Comparison of ENCODE assay signal across 11 cellular contexts in genomic region chr10:103709341-103709920, GRCh38.
DNase-seq lines count a peak whose midpoint lies in the region; ATAC-seq and TF ChIP-seq lines count a peak whose summit lies in the region.
"Had no signal": no experiment of that assay in that cellular context is flagged by ENCODE, and none has a peak within 500 bp of the region (broad histone marks: within the 10 kb centered on the region; RNA-seq: fewer than 3 reads in every experiment).

No MANE protein-coding gene starts in this region.

- no peak for TF ChIP-seq POLR2A in HCT116 (IDR thresholded peaks at IDR 0.05; ENCODE audit: borderline replicate concordance, extremely low read depth, insufficient read depth, insufficient read length)

- ATAC-seq in HCT116: peak; percentile 48
- ATAC-seq in GM21447 (IDR thresholded peaks at IDR 0.05; ENCODE audit: unreplicated experiment): no peak
- no peak for ATAC-seq in GM21390 (IDR thresholded peaks at IDR 0.05; ENCODE audit: unreplicated experiment)
- ATAC-seq: left lobe of liver, pancreas had no signal

- intact Hi-C loops in HCT116 (cut with micrococcal nuclease): no loop called here

- no peak overlapping the region for H2AFZ ChIP-seq in HCT116 (ENCODE audit: low read depth, low read length, poor library complexity, severe bottlenecking)
- H2AFZ ChIP-seq in fibroblast of lung (ENCODE audit: low read length): no peak overlapping the region

- RAD21 ChIA-PET in HCT116 (lab: Charles Lee; ENCODE audit: low non-redundant PET in 1 of 2, low total read pairs in 2 of 2, uncharacterized antibody in 2 of 2, unreplicated experiment in 2 of 2): no interaction called here

- H4K20me1 ChIP-seq in HCT116 (ENCODE audit: insufficient read depth) (no peaks in the 10 kb centered on the region), fibroblast of lung (ENCODE audit: control insufficient read depth, extremely low read depth, insufficient read depth, low read length) (no peaks in the 10 kb centered on the region)

- H3K4me3 ChIP-seq in HCT116 (replicated peaks in 1 of 2; ENCODE audit: low read depth in 1 of 2, low read length in 2 of 2) (no peak overlapping the region), fibroblast of lung (replicated peaks in 1 of 4; ENCODE audit: control extremely low read depth in 1 of 4, insufficient read depth in 1 of 4, low read depth in 3 of 4, low read length in 4 of 4) (no peak overlapping the region)
- H3K4me3 ChIP-seq: pancreas, thoracic aorta had no signal

- no TSS peak for BruUV-seq in HCT116 (replicated peaks; lab: Mats Ljungman, UMichigan)

- H3K9ac ChIP-seq in HCT116 (ENCODE audit: low read length) (no peak overlapping the region; the same call in 1 of the 2 replicates), fibroblast of lung (ENCODE audit: insufficient read depth, low read length) (no peak overlapping the region)

- H3K79me2 ChIP-seq in HCT116 (ENCODE audit: insufficient read depth, low read length) (no peaks in the 10 kb centered on the region), fibroblast of lung (ENCODE audit: control insufficient read depth, insufficient read depth, low read length) (no peaks in the 10 kb centered on the region)

- H3K27ac ChIP-seq in HCT116 (ENCODE audit: low read depth, low read length) (no peak overlapping the region), fibroblast of lung (ENCODE audit: insufficient read depth, low read length) (no peak overlapping the region), substantia nigra (ENCODE audit: low read depth, low read length, poor library complexity, severe bottlenecking) (peak overlapping the region; percentile 98)
- H3K27ac ChIP-seq: pancreas, thoracic aorta had no signal

- TF ChIP-seq CTCF in HCT116 (IDR thresholded peaks at IDR 0.05 in 2 of 3, conservative IDR thresholded peaks at IDR 0.05 in 1 of 3; ENCODE audit: borderline replicate concordance in 1 of 3, insufficient read depth in 1 of 3, low read depth in 2 of 3, low read length in 2 of 3) (no peak), fibroblast of lung (conservative IDR thresholded peaks at IDR 0.05 in 1 of 2, IDR thresholded peaks at IDR 0.05 in 1 of 2; ENCODE audit: low read depth in 1 of 2, low read length in 2 of 2) (no peak)

- H3K9me3 ChIP-seq in HCT116 (ENCODE audit: control insufficient read depth in 1 of 2, insufficient read depth in 1 of 2, low read depth in 1 of 2, low read length in 2 of 2): no peaks in the 10 kb centered on the region
- H3K9me3 ChIP-seq in fibroblast of lung (ENCODE audit: control insufficient read depth, insufficient read depth, low read depth, low read length): no peaks in the 10 kb centered on the region
- H3K9me3 ChIP-seq: pancreas, thoracic aorta had no signal

- CTCF ChIA-PET in HCT116 (lab: Charles Lee): interaction anchor here (0.7 to 2.5 kb wide), 4 partner anchors 11 to 179 kb away, joined by 3 to 8 read pairs (median 3); no protein-coding TSS in a partner anchor

- TF ChIP-seq RAD21 in HCT116 (IDR thresholded peaks at IDR 0.05; ENCODE audit: low read depth): no peak

- no peaks in the 10 kb centered on the region for H3K27me3 ChIP-seq in HCT116 (ENCODE audit: insufficient read depth, low read length)
- H3K27me3 ChIP-seq in fibroblast of lung (ENCODE audit: control insufficient read depth, insufficient read depth, low read length): no peaks in the 10 kb centered on the region
- H3K27me3 ChIP-seq: pancreas had no signal

- H3K36me3 ChIP-seq in HCT116 (ENCODE audit: control insufficient read depth in 1 of 2, insufficient read depth in 2 of 2, low read length in 2 of 2) (no peaks in the 10 kb centered on the region), fibroblast of lung (ENCODE audit: control insufficient read depth, insufficient read depth, low read length) (peaks cover 2% of the 10 kb centered on the region)
- H3K36me3 ChIP-seq: pancreas, thoracic aorta had no signal

- H3K9me2 ChIP-seq in HCT116 (ENCODE audit: insufficient read depth): no peaks in the 10 kb centered on the region

- POLR2A ChIA-PET in HCT116 (lab: Charles Lee): no interaction called here

- DNase-seq in HCT116 (ENCODE audit: low read depth, low spot score): peak; percentile 28
- peak; percentile 45 for DNase-seq in SW480 (ENCODE audit: low spot score)
- peak; percentile 49 to 61 for DNase-seq in fibroblast of lung (ENCODE audit: low read depth in 2 of 2)
- peak in 32 of 49 donors; percentile 13 to 72 (median 48) for DNase-seq in substantia nigra (lab: John Stamatoyannopoulos, UW)
- DNase-seq in GM19238 (ENCODE audit: insufficient read length, low spot score): no peak
- DNase-seq: NCI-H748 treated with DMSO at 0.1 percent for 48 hours had no signal

- H3K4me1 ChIP-seq in HCT116 (ENCODE audit: control insufficient read depth in 1 of 2, insufficient read depth in 2 of 2, low read length in 2 of 2) (peaks cover 15 to 26% of the 10 kb centered on the region in 2 experiments; a peak in 3 of 4 replicates), fibroblast of lung (ENCODE audit: control insufficient read depth, extremely low read depth, insufficient read depth, low read length) (peaks cover 7% of the 10 kb centered on the region)
- H3K4me1 ChIP-seq: pancreas had no signal

- H3K4me2 ChIP-seq in HCT116 (ENCODE audit: low read length): peak overlapping the region; percentile 58
- peak overlapping the region; percentile 25 for H3K4me2 ChIP-seq in fibroblast of lung (ENCODE audit: extremely low read depth, insufficient read depth, low read length)

TF ChIP-seq in HCT116, 20 proteins besides CTCF, POLR2A, EP300 and RAD21:
- TF ChIP-seq, protein P1, sequence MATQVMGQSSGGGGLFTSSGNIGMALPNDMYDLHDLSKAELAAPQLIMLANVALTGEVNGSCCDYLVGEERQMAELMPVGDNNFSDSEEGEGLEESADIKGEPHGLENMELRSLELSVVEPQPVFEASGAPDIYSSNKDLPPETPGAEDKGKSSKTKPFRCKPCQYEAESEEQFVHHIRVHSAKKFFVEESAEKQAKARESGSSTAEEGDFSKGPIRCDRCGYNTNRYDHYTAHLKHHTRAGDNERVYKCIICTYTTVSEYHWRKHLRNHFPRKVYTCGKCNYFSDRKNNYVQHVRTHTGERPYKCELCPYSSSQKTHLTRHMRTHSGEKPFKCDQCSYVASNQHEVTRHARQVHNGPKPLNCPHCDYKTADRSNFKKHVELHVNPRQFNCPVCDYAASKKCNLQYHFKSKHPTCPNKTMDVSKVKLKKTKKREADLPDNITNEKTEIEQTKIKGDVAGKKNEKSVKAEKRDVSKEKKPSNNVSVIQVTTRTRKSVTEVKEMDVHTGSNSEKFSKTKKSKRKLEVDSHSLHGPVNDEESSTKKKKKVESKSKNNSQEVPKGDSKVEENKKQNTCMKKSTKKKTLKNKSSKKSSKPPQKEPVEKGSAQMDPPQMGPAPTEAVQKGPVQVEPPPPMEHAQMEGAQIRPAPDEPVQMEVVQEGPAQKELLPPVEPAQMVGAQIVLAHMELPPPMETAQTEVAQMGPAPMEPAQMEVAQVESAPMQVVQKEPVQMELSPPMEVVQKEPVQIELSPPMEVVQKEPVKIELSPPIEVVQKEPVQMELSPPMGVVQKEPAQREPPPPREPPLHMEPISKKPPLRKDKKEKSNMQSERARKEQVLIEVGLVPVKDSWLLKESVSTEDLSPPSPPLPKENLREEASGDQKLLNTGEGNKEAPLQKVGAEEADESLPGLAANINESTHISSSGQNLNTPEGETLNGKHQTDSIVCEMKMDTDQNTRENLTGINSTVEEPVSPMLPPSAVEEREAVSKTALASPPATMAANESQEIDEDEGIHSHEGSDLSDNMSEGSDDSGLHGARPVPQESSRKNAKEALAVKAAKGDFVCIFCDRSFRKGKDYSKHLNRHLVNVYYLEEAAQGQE (IDR thresholded peaks at IDR 0.05; ENCODE audit: low read depth): no peak
- TF ChIP-seq POLR2AphosphoS5 (IDR thresholded peaks at IDR 0.05; ENCODE audit: low read depth, low read length): no peak
- no peak for TF ChIP-seq EZH2phosphoT487 (IDR thresholded peaks at IDR 0.05; ENCODE audit: borderline replicate concordance)
- TF ChIP-seq EZH2 (IDR thresholded peaks at IDR 0.05): no peak
- TF ChIP-seq YY1 (IDR thresholded peaks at IDR 0.05; ENCODE audit: extremely low read depth, insufficient replicate concordance, low read depth, low read length): no peak
- TF ChIP-seq, protein P2, sequence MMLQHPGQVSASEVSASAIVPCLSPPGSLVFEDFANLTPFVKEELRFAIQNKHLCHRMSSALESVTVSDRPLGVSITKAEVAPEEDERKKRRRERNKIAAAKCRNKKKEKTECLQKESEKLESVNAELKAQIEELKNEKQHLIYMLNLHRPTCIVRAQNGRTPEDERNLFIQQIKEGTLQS (IDR thresholded peaks at IDR 0.05): no peak
- TF ChIP-seq EGR1 (IDR thresholded peaks at IDR 0.05; ENCODE audit: low read depth): no peak
